18 cellular contexts compared by ENCODE assay signal in the genomic region with DNA sequence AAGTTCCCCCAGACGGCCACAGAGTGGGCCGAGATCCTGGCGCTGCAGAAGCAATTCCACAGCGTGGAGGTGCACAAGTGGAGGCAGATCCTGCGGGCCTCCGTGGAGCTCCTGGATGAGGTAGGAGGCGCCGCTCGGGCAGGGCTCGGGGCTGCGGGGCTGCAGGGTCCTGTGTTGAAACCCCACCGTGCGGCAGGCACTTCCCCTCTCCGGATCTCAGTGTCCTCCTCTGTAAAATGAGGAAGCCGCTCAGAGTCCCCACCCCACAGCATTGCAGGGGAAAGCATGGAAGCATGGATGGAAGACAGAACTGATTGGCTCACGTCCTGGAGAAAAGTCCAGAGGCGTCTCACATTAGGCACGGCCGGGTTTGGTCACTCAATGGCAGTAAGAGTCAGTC. TPM values are rescaled to one million over a fixed set of nuclear protein-coding genes. Genes with fewer than 3 reads are reported as not detected.
"Had no signal": no experiment of that assay in that cellular context is flagged by ENCODE, and none has a peak within 500 bp of the region (broad histone marks: within the 10 kb centered on the region; RNA-seq: fewer than 3 reads in every experiment).

No MANE protein-coding gene starts in this region.

- H3K9me3 Mint-ChIP-seq: activated naive CD8-positive, alpha-beta T cell treated with anti-CD3 and anti-CD28 coated beads for 36 hours; natural killer cell had no signal

- H3K4me3 Mint-ChIP-seq: activated naive CD8-positive, alpha-beta T cell treated with anti-CD3 and anti-CD28 coated beads for 36 hours; natural killer cell had no signal

- H3K27ac ChIP-seq: left ventricle myocardium inferior, parathyroid adenoma, suprapubic skin, transverse colon had no signal

- H3K4me3 ChIP-seq: left ventricle myocardium inferior, suprapubic skin, transverse colon had no signal

- H3K9ac ChIP-seq: parathyroid adenoma had no signal

- FAIRE-seq: colon, frontal cortex, keratinocyte, TTC549 had no signal

- H3K27me3 Mint-ChIP-seq: activated naive CD8-positive, alpha-beta T cell treated with anti-CD3 and anti-CD28 coated beads for 36 hours had no signal

- H2AFZ ChIP-seq: parathyroid adenoma had no signal

- H3K27ac Mint-ChIP-seq: activated naive CD8-positive, alpha-beta T cell treated with anti-CD3 and anti-CD28 coated beads for 36 hours had no signal

- H3K9me3 ChIP-seq: left ventricle myocardium inferior, suprapubic skin, transverse colon had no signal

- H3K4me1 ChIP-seq: left ventricle myocardium inferior, suprapubic skin, transverse colon had no signal

- H3K27me3 ChIP-seq: suprapubic skin, transverse colon had no signal

- H3K79me2 ChIP-seq: parathyroid adenoma had no signal

- DNase-seq: activated CD4-positive, alpha-beta T cell treated with anti-CD3 and anti-CD28 coated beads, Interleukin-2, amount 50 U/mL, for 4 hours; activated naive CD4-positive, alpha-beta T cell; activated naive CD8-positive, alpha-beta T cell treated with anti-CD3 and anti-CD28 coated beads for 36 hours; activated T-cell treated with anti-CD3 and anti-CD28 coated beads for 4 hours; left ventricle myocardium inferior; mesendoderm; natural killer cell; stimulated activated CD4-positive, alpha-beta T cell treated with anti-CD3 and anti-CD28 coated beads, Interleukin-2, amount 100 ng/mL, for 24 hours; stimulated activated naive CD8-positive, alpha-beta T cell treated with anti-CD3 and anti-CD28 coated beads, Interleukin-15, Interleukin-2, amounts not matched to agents 100 U/mL and 50 U/mL, for 24 hours; transverse colon had no signal

- ATAC-seq: natural killer cell; stimulated activated naive CD8-positive, alpha-beta T cell treated with anti-CD3 and anti-CD28 coated beads, Interleukin-15, Interleukin-2, amounts not matched to agents 100 U/mL and 50 U/mL, for 24 hours had no signal

RNA-seq across cellular contexts. Expression of gene HPN, which starts 18.1 kb away (rescaled TPM):
- total RNA-seq: frontal cortex; natural killer cell; SK-MEL-5; T-helper 2 cell treated with Interferon-gamma antibody and Interleukin-4, amounts not matched to agents 100 ng/mL and 5 ng/mL, for 36 hours had no signal
- polyA plus RNA-seq: keratinocyte had no signal
